29 cellular contexts compared by ENCODE assay signal in genomic region chr1:186636786-186637185, GRCh38. TPM values are rescaled to one million over a fixed set of nuclear protein-coding genes. Genes with fewer than 3 reads are reported as not detected.
DNase-seq lines count a peak whose midpoint lies in the region; ATAC-seq, FAIRE-seq and TF ChIP-seq lines count a peak whose summit lies in the region.
"Had no signal": no experiment of that assay in that cellular context is flagged by ENCODE, and none has a peak within 500 bp of the region (broad histone marks: within the 10 kb centered on the region; RNA-seq: fewer than 3 reads in every experiment).

No MANE protein-coding gene starts in this region.

- H3K27me3 Mint-ChIP-seq in MCF 10A (ENCODE audit: insufficient read depth, unreplicated experiment) (no peaks in the 10 kb centered on the region), type B pancreatic cell (no peaks in the 10 kb centered on the region)
- H3K27me3 Mint-ChIP-seq: CD4-positive, CD25-positive, alpha-beta regulatory T cell had no signal

- no peaks in the 10 kb centered on the region for H3K36me3 ChIP-seq in breast epithelium
- no peaks in the 10 kb centered on the region for H3K36me3 ChIP-seq in bronchial epithelial cell (ENCODE audit: control insufficient read depth, insufficient read depth, low read length)
- H3K36me3 ChIP-seq: heart right ventricle, left ventricle myocardium inferior, ovary, tibial nerve had no signal

- CTCF ChIA-PET in MCF 10A (lab: Yijun Ruan, JAX): interaction anchor here (0.7 kb wide), 2 partner anchors 9 to 25 kb away, joined by 3 to 4 read pairs; no protein-coding TSS in a partner anchor

- ATAC-seq in GM21381 (IDR thresholded peaks at IDR 0.05; ENCODE audit: unreplicated experiment): no peak
- ATAC-seq: activated CD8-positive, alpha-beta T cell treated with anti-CD3 and anti-CD28 coated beads, Interleukin-2, amount 10 ng/mL, durations not matched to agents 7 days and 5 days; body of pancreas; heart right ventricle; T-helper 17 cell had no signal

- no peaks in the 10 kb centered on the region for H3K9me3 ChIP-seq in breast epithelium
- H3K9me3 ChIP-seq in iPS-18c (ENCODE audit: control insufficient read depth, insufficient read depth, low read length): no peaks in the 10 kb centered on the region
- H3K9me3 ChIP-seq: body of pancreas, heart right ventricle, left ventricle myocardium inferior, ovary, tibial nerve had no signal

- H3K4me1 Mint-ChIP-seq in MCF 10A (ENCODE audit: insufficient read depth, unreplicated experiment) (peaks cover 7% of the 10 kb centered on the region), type B pancreatic cell (ENCODE audit: unreplicated experiment) (no peaks in the 10 kb centered on the region)
- H3K4me1 Mint-ChIP-seq: CD4-positive, CD25-positive, alpha-beta regulatory T cell; immature natural killer cell; naive B cell; T-helper 17 cell had no signal

- no peaks in the 10 kb centered on the region for H3K4me1 ChIP-seq in breast epithelium
- H3K4me1 ChIP-seq: body of pancreas, heart right ventricle, left ventricle myocardium inferior, tibial nerve had no signal

- H3K27ac Mint-ChIP-seq in MCF 10A (ENCODE audit: low read depth, unreplicated experiment) (peak overlapping the region; percentile 18), type B pancreatic cell (peak overlapping the region; percentile 65)
- H3K27ac Mint-ChIP-seq: activated CD8-positive, alpha-beta T cell treated with anti-CD3 and anti-CD28 coated beads, Interleukin-2, amount 10 ng/mL, durations not matched to agents 7 days and 5 days; CD4-positive, CD25-positive, alpha-beta regulatory T cell; immature natural killer cell; naive B cell; T-helper 17 cell had no signal

- H3K4me3 Mint-ChIP-seq in MCF 10A (ENCODE audit: unreplicated experiment): no peak overlapping the region
- peak overlapping the region; percentile 53 for H3K4me3 Mint-ChIP-seq in type B pancreatic cell
- H3K4me3 Mint-ChIP-seq: activated CD8-positive, alpha-beta T cell treated with anti-CD3 and anti-CD28 coated beads, Interleukin-2, amount 10 ng/mL, durations not matched to agents 7 days and 5 days; immature natural killer cell; naive B cell; T-helper 17 cell had no signal

- TF ChIP-seq POLR2A in breast epithelium (IDR thresholded peaks at IDR 0.05): no peak

- intact Hi-C loops in MCF 10A (cut with micrococcal nuclease) (no loop called here), breast epithelium (cut with DNase I; ENCODE audit: low total_unique reads) (no loop called here)

- POLR2A ChIA-PET in MCF 10A (lab: Yijun Ruan, JAX): interaction anchor here (0.6 to 1.6 kb wide), 4 partner anchors 43 to 322 kb away, joined by 3 to 6 read pairs (median 4); partner anchors contain the start of gene PTGS2

- no peak overlapping the region for H3K27ac ChIP-seq in breast epithelium
- H3K27ac ChIP-seq: body of pancreas, heart right ventricle, left ventricle myocardium inferior, ovary, tibial nerve had no signal

- no TSS peak for BruUV-seq in MCF 10A (replicated peaks; lab: Mats Ljungman, UMichigan)

- H3K9me3 Mint-ChIP-seq in MCF 10A (ENCODE audit: unreplicated experiment) (no peaks in the 10 kb centered on the region), type B pancreatic cell (peaks cover 7% of the 10 kb centered on the region)

- H3K4me3 ChIP-seq in breast epithelium: no peak overlapping the region
- H3K4me3 ChIP-seq in bronchial epithelial cell (ENCODE audit: low read depth, low read length): no peak overlapping the region
- peak overlapping the region; percentile 43; the same call in 1 of the 2 replicates for H3K4me3 ChIP-seq in iPS-18c (ENCODE audit: insufficient read depth, low read depth, low read length)
- H3K4me3 ChIP-seq: body of pancreas, left ventricle myocardium inferior, ovary, tibial nerve had no signal

- FAIRE-seq in bronchial epithelial cell (lab: Jason Lieb, UNC): no peak
- FAIRE-seq: GM12892, RCC 7860, small intestine had no signal

- DNase-seq in MCF 10A (ENCODE audit: unreplicated experiment): peak; percentile 61
- no peak for DNase-seq in breast epithelium (ENCODE audit: low spot score in 2 of 2)
- peak; percentile 58 for DNase-seq in bronchial epithelial cell (ENCODE audit: low read depth)
- DNase-seq in type B pancreatic cell (ENCODE audit: extremely low spot score, unreplicated experiment): no peak
- DNase-seq in activated T-cell treated with anti-CD3 and anti-CD28 coated beads for 4 hours: no peak
- DNase-seq in NCI-H146 (lab: John Stamatoyannopoulos, UW): no peak
- DNase-seq: 8988T; activated CD4-positive, alpha-beta T cell treated with anti-CD3 and anti-CD28 coated beads for 1 hour; activated CD8-positive, alpha-beta T cell treated with anti-CD3 and anti-CD28 coated beads, Interleukin-2, amount 10 ng/mL, durations not matched to agents 7 days and 5 days; activated effector memory CD4-positive, alpha-beta T cell treated with anti-CD3 and anti-CD28 coated beads, Interleukin-2, amount 50 U/mL, for 16 hours; body of pancreas; CD4-positive, CD25-positive, alpha-beta regulatory T cell; erythroblast; GOT3; heart right ventricle; immature natural killer cell; IMR-90; left ventricle myocardium inferior; naive B cell; NCI-H187; ovary; small intestine; stimulated activated CD4-positive, alpha-beta T cell treated with anti-CD3 and anti-CD28 coated beads, Interleukin-2, amount 100 ng/mL, for 24 hours; T-helper 17 cell had no signal

- TF ChIP-seq CTCF in MCF 10A (IDR thresholded peaks at IDR 0.05; ENCODE audit: unreplicated experiment): no peak
- no peak for TF ChIP-seq CTCF in breast epithelium (IDR thresholded peaks at IDR 0.05)
- no peak for TF ChIP-seq CTCF in bronchial epithelial cell (IDR thresholded peaks at IDR 0.05; ENCODE audit: insufficient read depth, low read length, severe bottlenecking)
- TF ChIP-seq CTCF in type B pancreatic cell (conservative IDR thresholded peaks at IDR 0.05): no peak

- no peaks in the 10 kb centered on the region for H3K27me3 ChIP-seq in breast epithelium
- no peaks in the 10 kb centered on the region for H3K27me3 ChIP-seq in bronchial epithelial cell (ENCODE audit: control insufficient read depth, insufficient read depth, low read length)
- H3K27me3 ChIP-seq: body of pancreas, heart right ventricle, ovary, tibial nerve had no signal

- H3K36me3 Mint-ChIP-seq in MCF 10A (ENCODE audit: insufficient read depth, unreplicated experiment) (no peaks in the 10 kb centered on the region), type B pancreatic cell (no peaks in the 10 kb centered on the region)
- H3K36me3 Mint-ChIP-seq: CD4-positive, CD25-positive, alpha-beta regulatory T cell; immature natural killer cell; naive B cell had no signal

RNA-seq across cellular contexts. Expression of gene PTGS2, which starts 43.4 kb away (rescaled TPM):
- total RNA-seq in MCF 10A (2022) (6.0 and 17.6 TPM in 2 replicates), breast epithelium (1 to 10 TPM; 1.3 to 7.6 (median 1.6) TPM), bronchial epithelial cell (13.6 and 22.1 TPM in 2 replicates), type B pancreatic cell (ENCODE audit: low replicate concordance) (2.2 and 2.9 TPM in 2 replicates)
- total RNA-seq: activated CD8-positive, alpha-beta T cell treated with anti-CD3 and anti-CD28 coated beads, Interleukin-2, amount 10 ng/mL, durations not matched to agents 7 days and 5 days had no signal

Comparison
In these comparisons a context has a peak if more than half of its experiments do, and no peak if none do; other contexts are left out.
1. DNase-seq: peak in MCF 10A (single experiment) and bronchial epithelial cell (single experiment); none in breast epithelium (0 of 2), type B pancreatic cell (single experiment), activated T-cell treated with anti-CD3 and anti-CD28 coated beads for 4 hours (single experiment) and NCI-H146 (single experiment).